Comparison of ENCODE assay signal across 29 cellular contexts in the genomic region with DNA sequence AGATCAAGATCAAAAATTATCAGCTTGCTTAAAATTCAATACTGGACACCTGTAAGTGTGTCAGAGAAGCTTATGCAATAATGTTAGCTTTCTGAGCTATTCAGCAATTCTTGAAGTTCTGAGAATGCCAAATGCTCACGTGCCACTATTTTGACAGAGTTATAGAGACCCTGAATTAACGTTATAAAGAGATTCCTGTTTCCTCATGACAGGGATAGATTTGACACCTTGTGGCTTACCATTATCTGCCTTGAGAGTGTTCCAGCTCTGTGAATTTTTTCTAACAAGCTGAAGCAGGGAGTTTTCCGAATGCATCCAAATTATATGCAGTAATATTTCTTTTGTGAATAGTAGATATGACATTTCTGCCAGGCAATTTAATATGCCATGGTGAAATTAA.
DNase-seq lines count a peak whose midpoint lies in the region; ATAC-seq and TF ChIP-seq lines count a peak whose summit lies in the region.
"Had no signal": no experiment of that assay in that cellular context is flagged by ENCODE, and none has a peak within 500 bp of the region (broad histone marks: within the 10 kb centered on the region; RNA-seq: fewer than 3 reads in every experiment).

No MANE protein-coding gene starts in this region.

- intact Hi-C loops in aorta (cut with DNase I), result no loop called here

- H4K20me1 ChIP-seq in neural cell (ENCODE audit: insufficient read depth), result no peaks in the 10 kb centered on the region
- H4K20me1 ChIP-seq: BLaER1; BLaER1 treated with 17β-estradiol and CSF1 and Interleukin-3, amounts not matched to agents 10 nM and 100 nM had no signal

- H3K27me3 ChIP-seq in neural cell (ENCODE audit: insufficient read depth, low read depth, low read length), result no peaks in the 10 kb centered on the region
- H3K27me3 ChIP-seq in aorta (ENCODE audit: control insufficient read depth in 1 of 2, insufficient read depth in 2 of 2, low read length in 1 of 2), result no peaks in the 10 kb centered on the region
- H3K27me3 ChIP-seq: BE2C; BLaER1; BLaER1 treated with 17β-estradiol and CSF1 and Interleukin-3, amounts not matched to agents 10 nM and 100 nM had no signal

- H3K4me2 ChIP-seq in neural cell (ENCODE audit: low read length), result no peak overlapping the region
- H3K4me2 ChIP-seq: A549; BLaER1; BLaER1 treated with 17β-estradiol and CSF1 and Interleukin-3, amounts not matched to agents 10 nM and 100 nM had no signal

- peaks cover 0 to 2% of the 10 kb centered on the region in 2 donors for H3K4me1 ChIP-seq in aorta (ENCODE audit: control insufficient read depth in 1 of 2, insufficient read depth in 2 of 2, low read length in 2 of 2)
- H3K4me1 ChIP-seq: A549, BE2C, Caco-2 had no signal

- no peaks in the 10 kb centered on the region for H3F3A ChIP-seq in neural cell (ENCODE audit: insufficient read depth, low read length, poor library complexity, severe bottlenecking)

- H3K36me3 ChIP-seq in neural cell (ENCODE audit: insufficient read depth, low read length), result no peaks in the 10 kb centered on the region
- H3K36me3 ChIP-seq in aorta (ENCODE audit: control insufficient read depth in 1 of 2, insufficient read depth in 2 of 2, low read length in 1 of 2), result no peaks in the 10 kb centered on the region
- H3K36me3 ChIP-seq: BE2C; BLaER1; BLaER1 treated with 17β-estradiol and CSF1 and Interleukin-3, amounts not matched to agents 10 nM and 100 nM had no signal

- no peaks in the 10 kb centered on the region for H3K9me2 ChIP-seq in neural cell (ENCODE audit: insufficient read depth, low read length)

- H3K9me3 ChIP-seq in neural cell (ENCODE audit: low read length), result no peaks in the 10 kb centered on the region
- H3K9me3 ChIP-seq in aorta (ENCODE audit: control insufficient read depth, low read length), result no peaks in the 10 kb centered on the region
- H3K9me3 ChIP-seq: A549, BE2C, BLaER1, Caco-2 had no signal

- H2AFZ ChIP-seq in neural cell (ENCODE audit: low read depth, low read length), result no peak overlapping the region

- H3K27ac ChIP-seq in neural cell (ENCODE audit: low read length) (no peak overlapping the region), aorta (ENCODE audit: low read depth in 1 of 2, low read length in 2 of 2) (no peak overlapping the region)
- H3K27ac ChIP-seq: 22Rv1; A549; BLaER1; BLaER1 treated with 17β-estradiol and CSF1 and Interleukin-3, amounts not matched to agents 10 nM and 100 nM; C4-2B had no signal

- 49 to 50% methylated on average over 3 of the region's 3 CpGs for WGBS in aorta, 2 donors

- peak; percentile 3 for DNase-seq in OCI-M1 (lab: John Stamatoyannopoulos, UW)
- no peak for DNase-seq in aorta
- DNase-seq: 8988T; ACHN; AML-193; BE2C; C1 segment of cervical spinal cord; Caco-2; Calu3; CD4-positive, alpha-beta memory T cell; CD4-positive, alpha-beta T cell; CD4-positive, CD25-positive, alpha-beta regulatory T cell; CD8-positive, alpha-beta memory T cell; CD8-positive, alpha-beta T cell; COR-L47; DMS 273 treated with DMSO at 0.1 percent for 48 hours; DMS153; DMS53; DMS79; DMS79 treated with DMSO at 0.1 percent for 48 hours; DND-41; EL had no signal

- no peak for TF ChIP-seq CTCF in neural cell (IDR thresholded peaks at IDR 0.05; ENCODE audit: poor library complexity, severe bottlenecking)

- H3K9ac ChIP-seq in neural cell (ENCODE audit: low read length), result no peak overlapping the region
- H3K9ac ChIP-seq: BLaER1; BLaER1 treated with 17β-estradiol and CSF1 and Interleukin-3, amounts not matched to agents 10 nM and 100 nM had no signal

- peak; percentile 84 for TF ChIP-seq EP300 in neural cell (conservative IDR thresholded peaks at IDR 0.05; ENCODE audit: poor library complexity, severe bottlenecking)

- no peak for TF ChIP-seq RAD21 in neural cell (conservative IDR thresholded peaks at IDR 0.05)

- H3K4me3 ChIP-seq in neural cell (ENCODE audit: low read length) (no peak overlapping the region), aorta (ENCODE audit: low read length in 2 of 2) (no peak overlapping the region)
- H3K4me3 ChIP-seq: A549; BLaER1; BLaER1 treated with 17β-estradiol and CSF1 and Interleukin-3, amounts not matched to agents 10 nM and 100 nM had no signal

- H3K79me2 ChIP-seq in neural cell (replicated peaks; ENCODE audit: insufficient read depth, low read length), result no peaks in the 10 kb centered on the region

- no peak for ATAC-seq in aorta (ENCODE audit: low FRiP score)
- no peak for ATAC-seq in GM19397 (IDR thresholded peaks at IDR 0.05; ENCODE audit: unreplicated experiment)
- ATAC-seq: A549; CD8-positive, alpha-beta T cell had no signal

TF ChIP-seq in neural cell, 6 proteins besides CTCF, POLR2A, EP300 and RAD21:
- TF ChIP-seq POLR2AphosphoS5 (IDR thresholded peaks at IDR 0.05) (peak; percentile 52), SMC3 (conservative IDR thresholded peaks at IDR 0.05; ENCODE audit: poor library complexity) (no peak)
- TF ChIP-seq, protein P1, sequence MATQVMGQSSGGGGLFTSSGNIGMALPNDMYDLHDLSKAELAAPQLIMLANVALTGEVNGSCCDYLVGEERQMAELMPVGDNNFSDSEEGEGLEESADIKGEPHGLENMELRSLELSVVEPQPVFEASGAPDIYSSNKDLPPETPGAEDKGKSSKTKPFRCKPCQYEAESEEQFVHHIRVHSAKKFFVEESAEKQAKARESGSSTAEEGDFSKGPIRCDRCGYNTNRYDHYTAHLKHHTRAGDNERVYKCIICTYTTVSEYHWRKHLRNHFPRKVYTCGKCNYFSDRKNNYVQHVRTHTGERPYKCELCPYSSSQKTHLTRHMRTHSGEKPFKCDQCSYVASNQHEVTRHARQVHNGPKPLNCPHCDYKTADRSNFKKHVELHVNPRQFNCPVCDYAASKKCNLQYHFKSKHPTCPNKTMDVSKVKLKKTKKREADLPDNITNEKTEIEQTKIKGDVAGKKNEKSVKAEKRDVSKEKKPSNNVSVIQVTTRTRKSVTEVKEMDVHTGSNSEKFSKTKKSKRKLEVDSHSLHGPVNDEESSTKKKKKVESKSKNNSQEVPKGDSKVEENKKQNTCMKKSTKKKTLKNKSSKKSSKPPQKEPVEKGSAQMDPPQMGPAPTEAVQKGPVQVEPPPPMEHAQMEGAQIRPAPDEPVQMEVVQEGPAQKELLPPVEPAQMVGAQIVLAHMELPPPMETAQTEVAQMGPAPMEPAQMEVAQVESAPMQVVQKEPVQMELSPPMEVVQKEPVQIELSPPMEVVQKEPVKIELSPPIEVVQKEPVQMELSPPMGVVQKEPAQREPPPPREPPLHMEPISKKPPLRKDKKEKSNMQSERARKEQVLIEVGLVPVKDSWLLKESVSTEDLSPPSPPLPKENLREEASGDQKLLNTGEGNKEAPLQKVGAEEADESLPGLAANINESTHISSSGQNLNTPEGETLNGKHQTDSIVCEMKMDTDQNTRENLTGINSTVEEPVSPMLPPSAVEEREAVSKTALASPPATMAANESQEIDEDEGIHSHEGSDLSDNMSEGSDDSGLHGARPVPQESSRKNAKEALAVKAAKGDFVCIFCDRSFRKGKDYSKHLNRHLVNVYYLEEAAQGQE (IDR thresholded peaks at IDR 0.05; ENCODE audit: borderline replicate concordance), result peak; percentile 77
